Comparison of ENCODE assay signal across 9 cellular contexts in the genomic region with DNA sequence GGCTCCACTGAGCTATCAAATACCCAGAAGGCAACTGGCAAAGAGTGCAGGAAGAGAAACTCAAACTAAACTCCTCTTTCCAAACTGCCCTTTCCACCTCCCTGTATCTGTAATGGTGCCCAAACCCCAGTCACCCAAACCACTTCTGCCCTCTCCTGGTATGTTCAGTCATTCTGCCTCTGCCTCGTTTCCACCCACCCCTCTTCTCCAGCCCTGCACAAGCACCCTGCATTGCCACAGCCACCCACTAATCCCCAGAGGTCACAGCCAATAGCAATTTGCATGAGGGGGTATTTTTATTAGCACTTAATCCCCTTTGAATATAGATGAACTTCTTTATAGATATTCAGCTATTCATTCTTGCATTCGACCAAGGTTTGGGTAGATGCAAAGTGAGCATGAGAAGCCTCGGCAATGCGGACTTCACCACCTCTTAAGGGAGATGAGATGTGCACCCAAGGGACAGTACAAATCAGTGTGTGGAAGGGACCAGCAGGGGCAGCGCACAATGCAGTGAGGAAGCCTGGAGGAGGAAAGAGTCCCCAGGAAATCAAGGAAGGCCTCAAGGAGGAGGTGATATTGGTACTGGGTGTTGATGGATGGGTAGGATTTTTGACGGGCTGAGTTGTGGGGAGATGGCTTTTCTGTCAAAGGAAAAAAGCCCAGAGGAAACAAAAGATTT. TPM values are rescaled to one million over a fixed set of nuclear protein-coding genes. Genes with fewer than 3 reads are reported as not detected.
DNase-seq lines count a peak whose midpoint lies in the region; ATAC-seq lines count a peak whose summit lies in the region.
"Had no signal": no experiment of that assay in that cellular context is flagged by ENCODE, and none has a peak within 500 bp of the region (broad histone marks: within the 10 kb centered on the region; RNA-seq: fewer than 3 reads in every experiment).

No MANE protein-coding gene starts in this region.

- H3K9me3 Mint-ChIP-seq in activated T-helper 2 cell treated with anti-CD3 and anti-CD28 coated beads, Interferon-gamma antibody, Interleukin-2, Interleukin-4, amounts not matched to agents 10 μg/mL and 5 μg/mL and 100 μg/mL, durations not matched to agents 14 hours and 24 hours and 36 hours, result no peaks in the 10 kb centered on the region
- H3K9me3 Mint-ChIP-seq: T-helper 1 cell treated with Interleukin-12 subunit alpha and Interleukin-12 subunit beta and Interleukin-4 antibody, amounts not matched to agents 30 μg/mL and 1 μg/mL, for 36 hours had no signal

- peak overlapping the region; percentile 54 for H3K27ac Mint-ChIP-seq in T-helper 17 cell
- H3K27ac Mint-ChIP-seq in activated T-helper 2 cell treated with anti-CD3 and anti-CD28 coated beads, Interferon-gamma antibody, Interleukin-2, Interleukin-4, amounts not matched to agents 10 μg/mL and 5 μg/mL and 100 μg/mL, durations not matched to agents 14 hours and 24 hours and 36 hours, result no peak overlapping the region
- H3K27ac Mint-ChIP-seq: T-helper 1 cell treated with Interleukin-12 subunit alpha and Interleukin-12 subunit beta and Interleukin-4 antibody, amounts not matched to agents 30 μg/mL and 1 μg/mL, for 36 hours had no signal

- H3K36me3 Mint-ChIP-seq in T-helper 17 cell (ENCODE audit: low read depth), result peaks cover 3% of the 10 kb centered on the region
- H3K36me3 Mint-ChIP-seq in activated T-helper 2 cell treated with anti-CD3 and anti-CD28 coated beads, Interferon-gamma antibody, Interleukin-2, Interleukin-4, amounts not matched to agents 10 μg/mL and 5 μg/mL and 100 μg/mL, durations not matched to agents 14 hours and 24 hours and 36 hours (ENCODE audit: low read depth), result no peaks in the 10 kb centered on the region

- peak; percentile 85 for ATAC-seq in GM19395 (IDR thresholded peaks at IDR 0.05; ENCODE audit: unreplicated experiment)
- peak; percentile 50 for ATAC-seq in HG03521 (IDR thresholded peaks at IDR 0.05; ENCODE audit: unreplicated experiment)
- ATAC-seq in T-helper 17 cell, result peak; percentile 99

- peak; percentile 68 for DNase-seq in D341Med (ENCODE audit: low spot score)
- peak in 2 of 3 donors; percentile 40 to 41 for DNase-seq in T-helper 17 cell
- peak; percentile 48 for DNase-seq in effector CD4-positive, alpha-beta T cell
- DNase-seq in myocyte (ENCODE audit: low read depth), result peak; percentile 39
- DNase-seq in NCI-H345 (lab: John Stamatoyannopoulos, UW), result no peak
- no peak for DNase-seq in activated T-helper 2 cell treated with anti-CD3 and anti-CD28 coated beads, Interferon-gamma antibody, Interleukin-2, Interleukin-4, amounts not matched to agents 10 μg/mL and 5 μg/mL and 100 μg/mL, durations not matched to agents 14 hours and 24 hours and 36 hours (ENCODE audit: low spot score)

- peaks cover 31% of the 10 kb centered on the region for H3K4me1 Mint-ChIP-seq in T-helper 17 cell
- peaks cover 15% of the 10 kb centered on the region for H3K4me1 Mint-ChIP-seq in activated T-helper 2 cell treated with anti-CD3 and anti-CD28 coated beads, Interferon-gamma antibody, Interleukin-2, Interleukin-4, amounts not matched to agents 10 μg/mL and 5 μg/mL and 100 μg/mL, durations not matched to agents 14 hours and 24 hours and 36 hours (ENCODE audit: low read depth)

- no peaks in the 10 kb centered on the region for H3K9me3 ChIP-seq in T-helper 17 cell (ENCODE audit: control insufficient read depth, low read length, poor library complexity, severe bottlenecking)

- H3K4me3 Mint-ChIP-seq in T-helper 17 cell, result no peak overlapping the region
- no peak overlapping the region for H3K4me3 Mint-ChIP-seq in activated T-helper 2 cell treated with anti-CD3 and anti-CD28 coated beads, Interferon-gamma antibody, Interleukin-2, Interleukin-4, amounts not matched to agents 10 μg/mL and 5 μg/mL and 100 μg/mL, durations not matched to agents 14 hours and 24 hours and 36 hours (ENCODE audit: low read depth)
- H3K4me3 Mint-ChIP-seq: T-helper 1 cell treated with Interleukin-12 subunit alpha and Interleukin-12 subunit beta and Interleukin-4 antibody, amounts not matched to agents 30 μg/mL and 1 μg/mL, for 36 hours had no signal

- intact Hi-C loops in activated T-helper 2 cell treated with anti-CD3 and anti-CD28 coated beads, Interferon-gamma antibody, Interleukin-2, Interleukin-4, amounts not matched to agents 10 μg/mL and 5 μg/mL and 100 μg/mL, durations not matched to agents 14 hours and 24 hours and 36 hours (cut with micrococcal nuclease), result loop anchor here (1.0 kb wide), 1 partner anchor 17 kb away; no protein-coding TSS in a partner anchor

- H3K27me3 Mint-ChIP-seq in T-helper 17 cell, result no peaks in the 10 kb centered on the region
- H3K27me3 Mint-ChIP-seq in activated T-helper 2 cell treated with anti-CD3 and anti-CD28 coated beads, Interferon-gamma antibody, Interleukin-2, Interleukin-4, amounts not matched to agents 10 μg/mL and 5 μg/mL and 100 μg/mL, durations not matched to agents 14 hours and 24 hours and 36 hours (ENCODE audit: low read depth), result peaks cover 54% of the 10 kb centered on the region

RNA-seq across cellular contexts. Expression of gene TMEM272, which starts 12.4 kb away (rescaled TPM):
- total RNA-seq in T-helper 17 cell (1 to 10 TPM; 1.3 to 1.7 TPM), myocyte (not detected in 2 replicates)
- polyA plus RNA-seq in myocyte (2012), result 0.03 TPM
- 0.18 TPM in 1 of 2 replicates, not detected in the other for total RNA-seq in activated T-helper 2 cell treated with anti-CD3 and anti-CD28 coated beads, Interferon-gamma antibody, Interleukin-2, Interleukin-4, amounts not matched to agents 10 μg/mL and 5 μg/mL and 100 μg/mL, durations not matched to agents 14 hours and 24 hours and 36 hours

RNA-seq across cellular contexts. Expression of gene DHRS12, which starts 28.6 kb away (rescaled TPM):
- total RNA-seq in T-helper 17 cell, result 10 to 100 TPM; 18.1 to 23.1 TPM
- 2.5 and 4.4 TPM in 2 replicates for total RNA-seq in myocyte
- 10.1 TPM for polyA plus RNA-seq in myocyte (2012)
- 2.2 and 3.1 TPM in 2 replicates for total RNA-seq in activated T-helper 2 cell treated with anti-CD3 and anti-CD28 coated beads, Interferon-gamma antibody, Interleukin-2, Interleukin-4, amounts not matched to agents 10 μg/mL and 5 μg/mL and 100 μg/mL, durations not matched to agents 14 hours and 24 hours and 36 hours

RNA-seq across cellular contexts. Expression of gene CCDC70, which starts 29.2 kb away (rescaled TPM):
- total RNA-seq in T-helper 17 cell, result not detected
- total RNA-seq in myocyte, result not detected in 2 replicates
- polyA plus RNA-seq in myocyte (2012), result not detected
- total RNA-seq in activated T-helper 2 cell treated with anti-CD3 and anti-CD28 coated beads, Interferon-gamma antibody, Interleukin-2, Interleukin-4, amounts not matched to agents 10 μg/mL and 5 μg/mL and 100 μg/mL, durations not matched to agents 14 hours and 24 hours and 36 hours, result not detected in 2 replicates

Comparison
In these comparisons a context has a peak if more than half of its experiments do, and no peak if none do; other contexts are left out.
1. DNase-seq: peak in D341Med (single experiment), T-helper 17 cell (2 of 3), effector CD4-positive, alpha-beta T cell (single experiment) and myocyte (single experiment); none in NCI-H345 (single experiment) and activated T-helper 2 cell treated with anti-CD3 and anti-CD28 coated beads, Interferon-gamma antibody, Interleukin-2, Interleukin-4, amounts not matched to agents 10 μg/mL and 5 μg/mL and 100 μg/mL, durations not matched to agents 14 hours and 24 hours and 36 hours (single experiment).
2. Peak in every context shown above with its lines, with median percentiles within 50 percentile points of each other: ATAC-seq.